In the genomic region with DNA sequence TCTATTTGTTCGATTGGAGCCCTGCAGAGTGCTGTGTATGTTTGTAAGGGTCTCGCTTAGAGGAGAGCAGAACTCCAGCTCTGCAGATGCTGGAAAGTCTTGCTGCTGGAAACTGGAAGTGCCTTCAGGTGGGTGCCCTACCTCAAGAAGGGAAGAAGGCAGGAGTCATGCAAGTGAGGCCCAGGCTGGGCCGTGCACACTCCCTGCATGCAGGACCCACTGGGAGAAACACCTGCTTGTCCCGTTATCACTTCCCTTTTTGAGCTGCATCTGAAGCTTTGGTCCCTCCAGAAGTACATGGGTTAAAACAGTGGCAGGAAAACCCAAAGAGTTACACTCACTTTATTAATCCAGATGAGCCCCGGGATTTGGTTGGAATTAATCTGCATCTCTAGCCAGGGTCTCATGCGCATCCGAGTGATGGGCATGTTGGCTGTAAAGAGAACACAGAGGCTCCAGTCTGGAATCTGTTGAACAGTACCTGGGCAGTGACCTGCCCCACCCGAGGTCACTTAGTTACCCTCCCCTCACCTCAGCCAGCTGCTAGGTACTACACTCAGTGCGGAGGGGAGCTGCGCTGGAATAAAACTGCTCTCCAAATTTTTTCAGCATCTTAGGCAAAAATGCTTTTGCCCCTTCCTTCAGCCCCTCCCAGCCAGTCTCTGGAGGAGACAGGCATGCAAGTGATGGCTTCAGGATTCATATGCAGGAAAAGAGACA, we compare ENCODE assay signal across 8 cellular contexts. TPM values are rescaled to one million over a fixed set of nuclear protein-coding genes. Genes with fewer than 3 reads are reported as not detected.
DNase-seq lines count a peak whose midpoint lies in the region; ATAC-seq and TF ChIP-seq lines count a peak whose summit lies in the region.

No MANE protein-coding gene starts in this region.

- CTCF ChIA-PET in AG04450 (lab: Charles Lee) = interaction anchor here (0.9 to 2.4 kb wide), 6 partner anchors 11 to 331 kb away, joined by 4 to 9 read pairs (median 5); no protein-coding TSS in a partner anchor

- ATAC-seq in HG02840 (IDR thresholded peaks at IDR 0.05; ENCODE audit: low FRiP score, unreplicated experiment) = no peak
- no peak for ATAC-seq in GM19467 (IDR thresholded peaks at IDR 0.05; ENCODE audit: unreplicated experiment)

- H3K4me1 ChIP-seq in mononuclear cell (ENCODE audit: insufficient read depth, low read length) = peaks cover 76% of the 10 kb centered on the region

- no peak for DNase-seq in AG04450 (ENCODE audit: low read depth, low spot score)
- DNase-seq in Kasumi-1 (lab: John Stamatoyannopoulos, UW) = peak; percentile 13 to 23
- no peak for DNase-seq in astrocyte of the cerebellum (ENCODE audit: low read depth)
- DNase-seq in ACHN = no peak
- no peak for DNase-seq in stimulated activated naive CD4-positive, alpha-beta T cell treated with Interleukin-2 at 50 U/mL for 16 hours (lab: John Stamatoyannopoulos, UW)

- no peaks in the 10 kb centered on the region; the same call in 1 of the 2 replicates for H3K9me3 ChIP-seq in AG04450 (ENCODE audit: control insufficient read depth, insufficient read depth, low read length)
- no peaks in the 10 kb centered on the region for H3K9me3 ChIP-seq in mononuclear cell (ENCODE audit: low read depth, low read length)

- no peak overlapping the region for H3K27ac ChIP-seq in AG04450 (ENCODE audit: low read depth, low read length)

- H3K4me3 ChIP-seq in AG04450 (ENCODE audit: low read depth, low read length) = peak overlapping the region; percentile 97
- H3K4me3 ChIP-seq in astrocyte of the cerebellum (ENCODE audit: low read depth, low read length) = peak overlapping the region; percentile 93
- H3K4me3 ChIP-seq in mononuclear cell (ENCODE audit: low read length) = peak overlapping the region; percentile 100

- no peaks in the 10 kb centered on the region for H3K27me3 ChIP-seq in AG04450 (ENCODE audit: control insufficient read depth, insufficient read depth, low read length)
- H3K27me3 ChIP-seq in mononuclear cell (ENCODE audit: insufficient read depth, low read length) = no peaks in the 10 kb centered on the region

- TF ChIP-seq CTCF in AG04450 (IDR thresholded peaks at IDR 0.05; ENCODE audit: low read depth, low read length) = no peak
- no peak for TF ChIP-seq CTCF in astrocyte of the cerebellum (IDR thresholded peaks at IDR 0.05; ENCODE audit: low read depth, low read length, missing control alignments)

- POLR2A ChIA-PET in AG04450 (lab: Yijun Ruan, JAX) = interaction anchor here (0.6 to 2.4 kb wide), 10 partner anchors 10 to 201 kb away, joined by 3 to 28 read pairs (median 14); partner anchors contain the start of gene SLC22A4

- in situ Hi-C loops in astrocyte of the cerebellum (cut with HindIII; ENCODE audit: low sequenced_read_pairs) (no loop called here), ACHN (cut with HindIII; ENCODE audit: low pct_ligation_motif_present, low pct_unique_long_range_greater_than_20kb, low sequenced_read_pairs) (loop anchor here (25.0 kb wide), 1 partner anchor 102 kb away; no protein-coding TSS in a partner anchor)

RNA-seq across cellular contexts. Expression of gene IRF1, which starts 1.4 kb away (rescaled TPM):
- 22.6 and 30.0 TPM in 2 replicates for polyA plus RNA-seq in AG04450 (2011; rRNA removed)
- polyA minus RNA-seq in AG04450 (2011; rRNA and poly(A)+ RNA removed) = 47.8 and 59.2 TPM in 2 replicates
- total RNA-seq in mononuclear cell = 655 TPM

RNA-seq across cellular contexts. Expression of gene IL5, which starts 54.1 kb away (rescaled TPM):
- polyA plus RNA-seq in AG04450 (2011; rRNA removed) = not detected in 2 replicates
- polyA minus RNA-seq in AG04450 (2011; rRNA and poly(A)+ RNA removed) = not detected in 2 replicates
- total RNA-seq in mononuclear cell = not detected

Comparison
In these comparisons a context has a peak if more than half of its experiments do, and no peak if none do; other contexts are left out.
1. DNase-seq: peak in Kasumi-1 (2 of 2); none in AG04450 (single experiment), astrocyte of the cerebellum (single experiment), ACHN (single experiment) and stimulated activated naive CD4-positive, alpha-beta T cell treated with Interleukin-2 at 50 U/mL for 16 hours (single experiment).
2. Peak in every context shown above with its lines, with median percentiles within 50 percentile points of each other: H3K4me3 ChIP-seq.